In genomic region chr4:113636438-113636818, GRCh38 we compare ENCODE assay signal across 9 cellular contexts.
DNase-seq lines count a peak whose midpoint lies in the region; ATAC-seq, FAIRE-seq and TF ChIP-seq lines count a peak whose summit lies in the region.
"Had no signal": no experiment of that assay in that cellular context is flagged by ENCODE, and none has a peak within 500 bp of the region (broad histone marks: within the 10 kb centered on the region; RNA-seq: fewer than 3 reads in every experiment).

No MANE protein-coding gene starts in this region.

- H3K9me3 ChIP-seq in A549 (no peaks in the 10 kb centered on the region), spleen (no peaks in the 10 kb centered on the region)

- H3K27ac ChIP-seq in A549 (peak overlapping the region; percentile 15 to 57; a peak in 4 of 6 replicates), spleen (peak overlapping the region in 6 of 8 donors; percentile 30 to 85 (median 72))

- no peak for TF ChIP-seq CTCF in A549 (IDR thresholded peaks at IDR 0.05)
- no peak for TF ChIP-seq CTCF in activated B cell treated with CpG ODN at 0.5 μM for 24 hours (IDR thresholded peaks at IDR 0.05)
- TF ChIP-seq CTCF in spleen (IDR thresholded peaks at IDR 0.05 in 8 of 11, conservative IDR thresholded peaks at IDR 0.05 in 3 of 11), result peak in 8 of 11 experiments; percentile 16 to 51 (median 27)

- FAIRE-seq in A549 (lab: Jason Lieb, UNC), result no peak

- H3K27ac Mint-ChIP-seq in activated B cell treated with CpG ODN at 0.5 μM for 24 hours, result peak overlapping the region; percentile 88

- DNase-seq in A549 (ENCODE audit: low read depth in 1 of 2, low spot score in 1 of 2) (no peak), activated B cell treated with CpG ODN at 0.5 μM for 24 hours (no peak), spleen (no peak), epidermal melanocyte (ENCODE audit: insufficient read length, low spot score) (no peak), ureter (ENCODE audit: low spot score) (no peak)

- no peak for TF ChIP-seq EP300 in A549 (IDR thresholded peaks at IDR 0.05)

- H3K4me3 ChIP-seq in A549 (no peak overlapping the region), spleen (peak overlapping the region in 1 of 8 donors; percentile 30)

- no peaks in the 10 kb centered on the region for H3K27me3 ChIP-seq in spleen (replicated peaks in 1 of 7)

- TF ChIP-seq POLR2A in A549 (IDR thresholded peaks at IDR 0.05; ENCODE audit: low read length) (no peak), spleen (IDR thresholded peaks at IDR 0.05) (no peak)

- H3K4me3 Mint-ChIP-seq in activated B cell treated with CpG ODN at 0.5 μM for 24 hours, result peak overlapping the region; percentile 49
- H3K4me3 Mint-ChIP-seq: nephron had no signal

- H3K36me3 ChIP-seq in spleen, result no peaks in the 10 kb centered on the region

- intact Hi-C loops in activated B cell treated with CpG ODN at 0.5 μM for 24 hours (cut with micrococcal nuclease), result loop anchor here (1.0 to 2.0 kb wide), 9 partner anchors 18 to 748 kb away; no protein-coding TSS in a partner anchor
- intact Hi-C loops in spleen (cut with DNase I; ENCODE audit: low total_unique reads), result loop anchor here (10.0 kb wide), 1 partner anchor 92 kb away; no protein-coding TSS in a partner anchor

- no peaks in the 10 kb centered on the region for H3K27me3 Mint-ChIP-seq in activated B cell treated with CpG ODN at 0.5 μM for 24 hours

- CTCF ChIA-PET in A549 (lab: Yijun Ruan, JAX), result interaction anchor here (1.4 kb wide), 1 partner anchor 9 kb away, joined by 4 read pairs; no protein-coding TSS in a partner anchor
- CTCF ChIA-PET in activated B cell treated with CpG ODN at 0.5 μM for 24 hours (lab: Charles Lee), result interaction anchor here (0.6 to 4.2 kb wide), 16 partner anchors 9 to 242 kb away, joined by 3 to 28 read pairs (median 3); no protein-coding TSS in a partner anchor

- peaks cover 12% of the 10 kb centered on the region for H3K36me3 Mint-ChIP-seq in activated B cell treated with CpG ODN at 0.5 μM for 24 hours (ENCODE audit: low read depth)

- POLR2A ChIA-PET in A549 (lab: Yijun Ruan, JAX), result no interaction called here
- POLR2A ChIA-PET in activated B cell treated with CpG ODN at 0.5 μM for 24 hours (lab: Charles Lee), result interaction anchor here (1.0 to 3.7 kb wide), 7 partner anchors 10 to 126 kb away, joined by 3 to 22 read pairs (median 5); no protein-coding TSS in a partner anchor

- TF ChIP-seq RAD21 in A549 (conservative IDR thresholded peaks at IDR 0.05 in 1 of 2, IDR thresholded peaks at IDR 0.05 in 1 of 2), result peak; percentile 19 to 25; a peak in 1 of 5 replicates

- peaks cover 4% of the 10 kb centered on the region for H3K9me3 Mint-ChIP-seq in activated B cell treated with CpG ODN at 0.5 μM for 24 hours
- H3K9me3 Mint-ChIP-seq: nephron had no signal

- WGBS in A549 (ENCODE audit: missing lambda C conversion rate), result 100% methylated on average over 3 of the region's 3 CpGs
- 42 to 53% (median 45%) methylated on average over 3 of the region's 3 CpGs for WGBS in spleen, 5 donors

- peak in 1 of 2 experiments; percentile 23; a peak in 2 of 6 replicates for ATAC-seq in A549
- peak; percentile 42 for ATAC-seq in GM18867 (IDR thresholded peaks at IDR 0.05; ENCODE audit: unreplicated experiment)
- ATAC-seq in HG03159 (IDR thresholded peaks at IDR 0.05; ENCODE audit: unreplicated experiment), result peak; percentile 50
- ATAC-seq in activated B cell treated with CpG ODN at 0.5 μM for 24 hours (ENCODE audit: low read depth), result peak; percentile 73
- no peak for ATAC-seq in HG02588 (IDR thresholded peaks at IDR 0.05; ENCODE audit: unreplicated experiment)

- 0 out of 3 replicates have a peak overlapping the region, but pooled peaks have one; percentile 74 for H3K4me2 ChIP-seq in A549

- H3K4me1 ChIP-seq in A549 (peaks cover 79% of the 10 kb centered on the region), spleen (peaks cover 15 to 72% (median 59%) of the 10 kb centered on the region in 6 donors)

- H3K4me1 Mint-ChIP-seq in activated B cell treated with CpG ODN at 0.5 μM for 24 hours, result peaks cover 76% of the 10 kb centered on the region

TF ChIP-seq in A549, 52 proteins besides CTCF, POLR2A, EP300 and RAD21:
- TF ChIP-seq HES2 (IDR thresholded peaks at IDR 0.05) (no peak), HEYL (CRISPR knock-in tag; IDR thresholded peaks at IDR 0.05) (no peak), CBX8 (IDR thresholded peaks at IDR 0.05) (no peak), TFCP2L1 (CRISPR knock-in tag; IDR thresholded peaks at IDR 0.05) (no peak)

Comparison
In these comparisons a context has a peak if more than half of its experiments do, and no peak if none do; other contexts are left out.
1. CTCF ChIP-seq: peak in spleen (8 of 11); none in A549 (single experiment) and activated B cell treated with CpG ODN at 0.5 μM for 24 hours (single experiment).